ENCODE assay signal across 9 cellular contexts in the genomic region with DNA sequence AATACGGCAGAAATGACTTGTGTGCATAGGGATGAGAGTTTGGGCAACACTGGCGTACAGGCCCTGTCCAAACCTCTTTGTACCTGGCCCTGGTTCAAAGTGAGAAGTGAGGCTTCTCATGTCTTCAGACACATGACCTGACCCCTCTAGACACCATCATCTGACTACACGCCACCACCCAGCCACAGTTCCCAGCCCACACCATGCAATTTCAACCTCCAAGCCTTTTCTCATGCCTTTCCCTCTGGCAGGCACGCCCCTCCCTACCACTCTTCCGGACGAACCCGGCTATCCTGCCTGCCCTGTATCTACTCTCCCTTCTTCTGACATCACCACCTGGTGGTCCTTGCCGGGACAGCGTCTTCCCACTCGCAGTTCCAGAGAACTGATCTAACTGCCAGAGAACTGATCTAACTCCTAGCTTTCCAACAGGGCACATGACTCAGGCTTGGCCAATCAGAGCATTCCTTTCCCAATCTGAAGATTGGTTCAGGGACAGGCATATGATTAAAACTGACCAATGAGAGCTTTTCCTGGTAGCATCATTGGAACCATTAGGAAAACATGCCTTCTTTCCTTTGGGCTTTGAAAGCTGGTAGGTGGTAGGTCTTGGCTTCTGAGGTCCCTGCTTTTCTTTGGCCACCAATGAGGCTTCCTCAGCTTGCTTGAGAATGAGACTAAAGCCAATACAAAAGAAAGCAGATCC. TPM values are rescaled to one million over a fixed set of nuclear protein-coding genes. Genes with fewer than 3 reads are reported as not detected.
DNase-seq lines count a peak whose midpoint lies in the region; ATAC-seq, FAIRE-seq and TF ChIP-seq lines count a peak whose summit lies in the region.
"Had no signal": no experiment of that assay in that cellular context is flagged by ENCODE, and none has a peak within 500 bp of the region (broad histone marks: within the 10 kb centered on the region; RNA-seq: fewer than 3 reads in every experiment).

No MANE protein-coding gene starts in this region.

- DNase-seq in GF-D8 (lab: John Stamatoyannopoulos, UW) (peak; percentile 88), Karpas-422 (peak; percentile 64), SKM-1 (lab: John Stamatoyannopoulos, UW; ENCODE audit: unreplicated experiment) (peak; percentile 27), MCF 10A (ENCODE audit: unreplicated experiment) (peak; percentile 49), keratinocyte (ENCODE audit: low read depth, low spot score) (peak; percentile 50), AML-193 (lab: John Stamatoyannopoulos, UW) (no peak)
- peak; percentile 82 for DNase-seq in stimulated activated CD4-positive, alpha-beta T cell treated with anti-CD3 and anti-CD28 coated beads, Interleukin-1b, Interleukin-23, amount 100 ng/mL, for 48 hours

- no peak overlapping the region for H2AFZ ChIP-seq in Karpas-422 (ENCODE audit: low read length)
- H2AFZ ChIP-seq in keratinocyte (ENCODE audit: control insufficient read depth, low read length): peak overlapping the region; percentile 61

- no peaks in the 10 kb centered on the region for H3K36me3 Mint-ChIP-seq in MCF 10A (ENCODE audit: insufficient read depth, unreplicated experiment)

- H3K4me1 ChIP-seq in Karpas-422 (ENCODE audit: low read length): peaks cover 16% of the 10 kb centered on the region
- no peaks in the 10 kb centered on the region for H3K4me1 ChIP-seq in keratinocyte (ENCODE audit: control insufficient read depth, extremely low read depth, insufficient read depth, low read length)

- no peaks in the 10 kb centered on the region for H3K9me1 ChIP-seq in keratinocyte (ENCODE audit: control insufficient read depth, extremely low read depth, insufficient read depth, low read length)

- intact Hi-C loops in MCF 10A (cut with micrococcal nuclease): no loop called here

- H3K9me3 Mint-ChIP-seq in MCF 10A (ENCODE audit: unreplicated experiment): peaks cover 6% of the 10 kb centered on the region

- CTCF ChIA-PET in MCF 10A (lab: Yijun Ruan, JAX): interaction anchor here (0.6 to 4.6 kb wide), 7 partner anchors 7 to 265 kb away, joined by 3 to 36 read pairs (median 3); no protein-coding TSS in a partner anchor

- H3K79me2 ChIP-seq in Karpas-422 (ENCODE audit: low read length) (no peaks in the 10 kb centered on the region), keratinocyte (ENCODE audit: control insufficient read depth, insufficient read depth, low read length) (no peaks in the 10 kb centered on the region)

- peak; percentile 48 for FAIRE-seq in keratinocyte (lab: Jason Lieb, UNC)
- FAIRE-seq: islet of Langerhans had no signal

- H3K36me3 ChIP-seq in Karpas-422 (ENCODE audit: insufficient read depth, low read length) (no peaks in the 10 kb centered on the region), keratinocyte (ENCODE audit: control insufficient read depth in 2 of 2, extremely low read depth in 1 of 2, insufficient read depth in 2 of 2, low read length in 2 of 2) (no peaks in the 10 kb centered on the region)

- H3K9me2 ChIP-seq in Karpas-422 (replicated peaks; ENCODE audit: insufficient read depth, low read length): no peaks in the 10 kb centered on the region

- H3K9ac ChIP-seq in Karpas-422 (ENCODE audit: low read length) (no peak overlapping the region), keratinocyte (ENCODE audit: control insufficient read depth, extremely low read depth, insufficient read depth, low read length) (no peak overlapping the region)

- dilution Hi-C loops in keratinocyte (cut with MboI; ENCODE audit: extremely low pct_ligation_motif_present, low sequenced_read_pairs): no loop called here

- H3K4me2 ChIP-seq in Karpas-422 (ENCODE audit: low read depth, low read length, poor library complexity, severe bottlenecking) (no peak overlapping the region), keratinocyte (ENCODE audit: control insufficient read depth, extremely low read depth, insufficient read depth, low read depth, low read length) (no peak overlapping the region)

- H4K20me1 ChIP-seq in Karpas-422 (ENCODE audit: insufficient read depth, low read depth, low read length) (no peaks in the 10 kb centered on the region), keratinocyte (ENCODE audit: control insufficient read depth, extremely low read depth, insufficient read depth, low read length) (no peaks in the 10 kb centered on the region)

- no peaks in the 10 kb centered on the region; the same call in 1 of the 2 replicates for H3K9me3 ChIP-seq in Karpas-422 (ENCODE audit: low read length)
- no peaks in the 10 kb centered on the region for H3K9me3 ChIP-seq in keratinocyte (ENCODE audit: control insufficient read depth, low read depth, low read length)

- H3K4me3 Mint-ChIP-seq in MCF 10A (ENCODE audit: unreplicated experiment): no peak overlapping the region

- TF ChIP-seq CTCF in MCF 10A (IDR thresholded peaks at IDR 0.05; ENCODE audit: unreplicated experiment) (no peak), keratinocyte (optimal IDR thresholded peaks at IDR 0.05 in 1 of 3, IDR thresholded peaks at IDR 0.05 in 1 of 3, conservative IDR thresholded peaks at IDR 0.05 in 1 of 3; ENCODE audit: extremely low read depth in 1 of 3, insufficient read depth in 2 of 3, low read length in 3 of 3) (peak; percentile 50 to 67 (median 66))

- no TSS peak for BruUV-seq in MCF 10A (replicated peaks; lab: Mats Ljungman, UMichigan)

- H3K27ac Mint-ChIP-seq in MCF 10A (ENCODE audit: low read depth, unreplicated experiment): no peak overlapping the region

- no peaks in the 10 kb centered on the region for H3K27me3 ChIP-seq in Karpas-422 (ENCODE audit: low read length)
- H3K27me3 ChIP-seq in keratinocyte (ENCODE audit: control insufficient read depth, extremely low read depth, insufficient read depth, low read length): no peaks in the 10 kb centered on the region

- H3K4me3 ChIP-seq in Karpas-422 (ENCODE audit: low read length): no peak overlapping the region
- no peak overlapping the region for H3K4me3 ChIP-seq in keratinocyte (ENCODE audit: control insufficient read depth in 2 of 3, extremely low read depth in 1 of 3, insufficient read depth in 2 of 3, low read depth in 1 of 3, low read length in 3 of 3)

- POLR2A ChIA-PET in MCF 10A (lab: Yijun Ruan, JAX): no interaction called here

- H3K27me3 Mint-ChIP-seq in MCF 10A (ENCODE audit: insufficient read depth, unreplicated experiment): no peaks in the 10 kb centered on the region

- H3K27ac ChIP-seq in Karpas-422 (ENCODE audit: low read length): no peak overlapping the region
- no peak overlapping the region for H3K27ac ChIP-seq in keratinocyte (ENCODE audit: control insufficient read depth, insufficient read depth, low read length)

- ATAC-seq in GM21576 (IDR thresholded peaks at IDR 0.05; ENCODE audit: unreplicated experiment): peak; percentile 36

- no peaks in the 10 kb centered on the region for H3K4me1 Mint-ChIP-seq in MCF 10A (ENCODE audit: insufficient read depth, unreplicated experiment)

RNA-seq across cellular contexts. Expression of gene IL21R, which starts 27.0 kb away (rescaled TPM):
- total RNA-seq in Karpas-422 (2014; rRNA removed; shearing (Covaris generic); ENCODE audit: low replicate concordance): 1.9 and 2.2 TPM in 2 replicates
- total RNA-seq in MCF 10A (2022): 0.15 and 0.21 TPM in 2 replicates
- 0.09 to 0.12 TPM (median 0.12 TPM) in 3 replicates for polyA plus RNA-seq in keratinocyte
- polyA plus RNA-seq in keratinocyte (2011; ENCODE audit: low read depth): not detected
- 0.05 and 0.06 TPM in 2 replicates for polyA plus RNA-seq in keratinocyte (2011; cell fraction: cytosol; rRNA removed)
- 0.10 and 0.13 TPM in 2 replicates for polyA plus RNA-seq in keratinocyte (2011; cell fraction: nucleus; rRNA removed)
- polyA plus RNA-seq in keratinocyte (2012; ENCODE audit: low replicate concordance): 0.16 TPM in 1 of 2 replicates, not detected in the other
- polyA minus RNA-seq in keratinocyte: 0.06 to 0.33 TPM (median 0.26 TPM) in 3 replicates
- polyA minus RNA-seq in keratinocyte (2011; cell fraction: cytosol; rRNA and poly(A)+ RNA removed): not detected
- polyA minus RNA-seq in keratinocyte (2011; cell fraction: nucleus; rRNA and poly(A)+ RNA removed): 0.16 TPM in 1 of 2 replicates, not detected in the other

Comparison
In these comparisons a context has a peak if more than half of its experiments do, and no peak if none do; other contexts are left out.
1. DNase-seq: peak in GF-D8 (single experiment), Karpas-422 (single experiment), SKM-1 (single experiment), MCF 10A (single experiment), keratinocyte (single experiment) and stimulated activated CD4-positive, alpha-beta T cell treated with anti-CD3 and anti-CD28 coated beads, Interleukin-1b, Interleukin-23, amount 100 ng/mL, for 48 hours (single experiment); none in AML-193 (0 of 2).